19 cellular contexts compared by ENCODE assay signal in the genomic region with DNA sequence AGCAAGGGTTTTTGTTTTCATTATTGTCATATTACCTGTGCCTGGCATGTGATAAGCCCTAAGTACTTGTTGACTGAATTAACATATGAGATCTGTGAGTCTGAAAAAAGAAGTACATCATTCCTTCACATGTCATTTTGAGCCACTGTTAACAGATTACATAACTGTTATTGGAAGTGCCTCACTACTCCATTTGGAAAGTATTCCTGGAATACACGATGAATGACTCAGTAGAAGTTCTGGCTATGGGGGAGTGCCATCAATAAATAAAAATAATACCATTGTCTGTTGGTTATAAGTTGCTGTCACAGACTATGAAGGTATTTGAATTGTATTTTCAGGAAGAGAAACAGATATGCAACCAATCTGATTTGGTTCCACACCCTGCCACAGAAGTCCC. TPM values are rescaled to one million over a fixed set of nuclear protein-coding genes. Genes with fewer than 3 reads are reported as not detected.
DNase-seq lines count a peak whose midpoint lies in the region; ATAC-seq and TF ChIP-seq lines count a peak whose summit lies in the region.
"Had no signal": no experiment of that assay in that cellular context is flagged by ENCODE, and none has a peak within 500 bp of the region (broad histone marks: within the 10 kb centered on the region; RNA-seq: fewer than 3 reads in every experiment).

No MANE protein-coding gene starts in this region.

- H3K27me3 ChIP-seq in adrenal gland (no peaks in the 10 kb centered on the region), SJCRH30 (no peaks in the 10 kb centered on the region; the same call in 1 of the 2 replicates), endodermal cell (ENCODE audit: control insufficient read depth, insufficient read depth, low read length, poor library complexity, severe bottlenecking) (no peaks in the 10 kb centered on the region)
- H3K27me3 ChIP-seq: esophagus muscularis mucosa had no signal

- peak; percentile 13 for ATAC-seq in Right ventricle myocardium superior (ENCODE audit: poor library complexity)
- no peak for ATAC-seq in Right ventricle myocardium inferior
- peak; percentile 30 for ATAC-seq in left ventricle myocardium superior
- ATAC-seq in GM21786 (IDR thresholded peaks at IDR 0.05; ENCODE audit: unreplicated experiment): no peak

- TF ChIP-seq CTCF in adrenal gland (IDR thresholded peaks at IDR 0.05): no peak
- no peak for TF ChIP-seq CTCF in endodermal cell (conservative IDR thresholded peaks at IDR 0.05)

- H3K4me1 ChIP-seq in adrenal gland (replicated peaks in 1 of 2): peaks cover 24 to 82% of the 10 kb centered on the region in 2 donors
- no peaks in the 10 kb centered on the region; the same call in 1 of the 2 replicates for H3K4me1 ChIP-seq in SJCRH30
- H3K4me1 ChIP-seq in endodermal cell (ENCODE audit: control insufficient read depth, insufficient read depth, low read length): no peaks in the 10 kb centered on the region

- no peaks in the 10 kb centered on the region for H3K9me3 ChIP-seq in adrenal gland (replicated peaks in 1 of 3)
- no peaks in the 10 kb centered on the region for H3K9me3 ChIP-seq in SJCRH30 (replicated peaks)
- H3K9me3 ChIP-seq in endodermal cell (ENCODE audit: control insufficient read depth, low read length): no peaks in the 10 kb centered on the region
- H3K9me3 ChIP-seq: esophagus muscularis mucosa had no signal

- no peaks in the 10 kb centered on the region for H3K36me3 Mint-ChIP-seq in endodermal cell (ENCODE audit: low read depth)

- H3K4me3 ChIP-seq in adrenal gland (no peak overlapping the region), SJCRH30 (no peak overlapping the region), endodermal cell (ENCODE audit: low read length) (no peak overlapping the region)
- H3K4me3 ChIP-seq: esophagus muscularis mucosa, SK-N-MC had no signal

- WGBS in adrenal gland, 4 donors: 42 to 52% (median 46%) methylated on average over 1 of the region's 1 CpG
- WGBS in endodermal cell (ENCODE audit: insufficient coverage in 1 of 2, insufficient read length in 1 of 2), 2 experiments: 100% methylated on average over 1 of the region's 1 CpG; no CpG with 5 or more reads in 1 of the 2 experiments

- TF ChIP-seq POLR2A in adrenal gland (IDR thresholded peaks at IDR 0.05): peak in 1 of 2 donors; percentile 26

- DNase-seq in Right ventricle myocardium superior: no peak
- no peak for DNase-seq in Right ventricle myocardium inferior (ENCODE audit: missing footprints)
- no peak for DNase-seq in adrenal gland
- no peak for DNase-seq in left ventricle myocardium superior
- DNase-seq in superior temporal gyrus (ENCODE audit: extremely low spot score): peak; percentile 45
- no peak for DNase-seq in SJCRH30
- no peak for DNase-seq in endodermal cell
- DNase-seq: activated effector memory CD4-positive, alpha-beta T cell treated with Interleukin-2 at 50 U/mL for 16 hours; CD4-positive, alpha-beta T cell; central memory CD4-positive, alpha-beta T cell; effector CD4-positive, alpha-beta T cell; head of caudate nucleus; NCI-H1092; NCI-H2029 had no signal

- no peak overlapping the region for H3K27ac Mint-ChIP-seq in endodermal cell
- H3K27ac Mint-ChIP-seq: CD4-positive, alpha-beta T cell; T-helper 2 cell treated with Interferon-gamma antibody and Interleukin-4, amounts not matched to agents 5 μg/mL and 100 μg/mL, for 36 hours had no signal

- no peaks in the 10 kb centered on the region for H3K9me3 Mint-ChIP-seq in endodermal cell
- H3K9me3 Mint-ChIP-seq: CD4-positive, alpha-beta T cell; T-helper 2 cell treated with Interferon-gamma antibody and Interleukin-4, amounts not matched to agents 5 μg/mL and 100 μg/mL, for 36 hours had no signal

- H3K36me3 ChIP-seq in adrenal gland (replicated peaks in 1 of 2) (no peaks in the 10 kb centered on the region), SJCRH30 (no peaks in the 10 kb centered on the region), endodermal cell (ENCODE audit: control insufficient read depth, insufficient read depth, low read length) (peaks cover 14% of the 10 kb centered on the region)

- H3K27ac ChIP-seq in adrenal gland: peak overlapping the region; percentile 49 to 82 (median 58)
- no peak overlapping the region for H3K27ac ChIP-seq in SJCRH30
- no peak overlapping the region for H3K27ac ChIP-seq in endodermal cell (ENCODE audit: low read depth, low read length)
- H3K27ac ChIP-seq: esophagus muscularis mucosa, SK-N-MC had no signal

- H3K4me3 Mint-ChIP-seq in endodermal cell: no peak overlapping the region
- H3K4me3 Mint-ChIP-seq: CD4-positive, alpha-beta T cell; T-helper 2 cell treated with Interferon-gamma antibody and Interleukin-4, amounts not matched to agents 5 μg/mL and 100 μg/mL, for 36 hours had no signal

- H3K27me3 Mint-ChIP-seq in endodermal cell (ENCODE audit: insufficient read depth): no peaks in the 10 kb centered on the region
- H3K27me3 Mint-ChIP-seq: CD4-positive, alpha-beta T cell had no signal

- no peak overlapping the region for H3K9ac ChIP-seq in endodermal cell (ENCODE audit: extremely low read depth, low read length, poor library complexity, severe bottlenecking)

- peaks cover 11% of the 10 kb centered on the region for H3K4me1 Mint-ChIP-seq in endodermal cell

- intact Hi-C loops in Right ventricle myocardium superior (cut with DNase I): no loop called here
- intact Hi-C loops in Right ventricle myocardium inferior (cut with DNase I): no loop called here
- intact Hi-C loops in adrenal gland (cut with DNase I): no loop called here
- intact Hi-C loops in left ventricle myocardium superior (cut with micrococcal nuclease): no loop called here

RNA-seq across cellular contexts. Expression of gene NIPSNAP3B, which starts 12.9 kb away (rescaled TPM):
- total RNA-seq in Right ventricle myocardium superior: 29.9 TPM
- total RNA-seq in Right ventricle myocardium inferior: 29.0 TPM
- total RNA-seq in adrenal gland: 10 to 100 TPM in 5 of 8 donors, 1 to 10 TPM in 3; 8.1 to 28.2 (median 12.5) TPM
- polyA plus RNA-seq in adrenal gland: 10 to 100 TPM in 2 of 3 donors, 1 to 10 TPM in 1; 8.5 to 36.5 (median 14.0) TPM
- total RNA-seq in left ventricle myocardium superior: 35.2 TPM
- 0.36 and 0.48 TPM in 2 replicates for total RNA-seq in SJCRH30 (2014; rRNA removed; shearing (Covaris generic))
- 1 to 10 TPM in 1 of 2 donors, under 1 TPM in 1; 0.91 to 1.7 TPM for total RNA-seq in endodermal cell
- 2.2 TPM for polyA plus RNA-seq in endodermal cell (2013, experiment 1 of 2)
- polyA plus RNA-seq in endodermal cell (2013, experiment 2 of 2): 2.6 TPM
- total RNA-seq: A172 had no signal

RNA-seq across cellular contexts. Expression of gene NIPSNAP3A, which starts 29.3 kb away (rescaled TPM):
- 18.7 TPM for total RNA-seq in Right ventricle myocardium superior
- total RNA-seq in Right ventricle myocardium inferior: 21.6 TPM
- total RNA-seq in adrenal gland: 10 to 100 TPM; 32.3 to 76.9 (median 43.7) TPM
- polyA plus RNA-seq in adrenal gland: 10 to 100 TPM; 18.3 to 49.2 (median 34.1) TPM
- 17.3 TPM for total RNA-seq in left ventricle myocardium superior
- 25.3 and 27.8 TPM in 2 replicates for total RNA-seq in SJCRH30 (2014; rRNA removed; shearing (Covaris generic))
- total RNA-seq in endodermal cell: 10 to 100 TPM; 18.8 to 20.5 TPM
- 26.0 TPM for polyA plus RNA-seq in endodermal cell (2013, experiment 1 of 2)
- 26.3 TPM for polyA plus RNA-seq in endodermal cell (2013, experiment 2 of 2)

Comparison
In these comparisons a context has a peak if more than half of its experiments do, and no peak if none do; other contexts are left out.
1. ATAC-seq: peak in Right ventricle myocardium superior (single experiment) and left ventricle myocardium superior (single experiment); none in Right ventricle myocardium inferior (single experiment) and GM21786 (single experiment).
2. H3K27ac ChIP-seq: peak in adrenal gland (5 of 5); none in SJCRH30 (single experiment) and endodermal cell (single experiment).